In the genomic region with DNA sequence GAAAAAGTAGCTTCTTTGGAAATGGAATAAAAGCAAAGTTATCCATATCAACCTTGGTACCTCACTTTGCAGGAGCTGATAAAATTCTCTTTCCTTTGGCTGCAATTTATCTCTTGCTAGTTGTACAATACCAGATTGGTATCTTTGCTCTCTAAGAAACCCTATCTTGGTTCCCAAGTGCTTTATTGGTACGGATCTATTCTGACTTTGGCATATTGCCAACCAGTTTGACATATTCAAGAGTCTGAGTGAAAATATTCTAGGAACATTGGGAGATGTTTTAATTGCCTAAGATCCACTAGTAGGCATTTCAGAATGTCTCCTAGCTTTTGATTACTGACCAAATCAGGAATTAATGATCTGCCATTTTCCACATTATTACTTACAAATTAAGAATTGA, we compare ENCODE assay signal across 18 cellular contexts.
A peak's percentile ranks its signal among the peaks of the same experiment; 100 is the strongest.
DNase-seq lines count a peak whose midpoint lies in the region; ATAC-seq, FAIRE-seq and TF ChIP-seq lines count a peak whose summit lies in the region.
"Had no signal": no experiment of that assay in that cellular context is flagged by ENCODE, and none has a peak within 500 bp of the region (broad histone marks: within the 10 kb centered on the region; RNA-seq: fewer than 3 reads in every experiment).

No MANE protein-coding gene starts in this region.

- no peak overlapping the region for H3K4me2 ChIP-seq in HepG2 (ENCODE audit: low read depth, low read length)
- no peak overlapping the region for H3K4me2 ChIP-seq in SK-N-SH

- H3K4me3 ChIP-seq in HepG2 (replicated peaks in 1 of 3; ENCODE audit: insufficient read depth in 1 of 3, low read depth in 2 of 3, low read length in 3 of 3) = no peak overlapping the region
- H3K4me3 ChIP-seq in right lobe of liver = no peak overlapping the region
- H3K4me3 ChIP-seq in SK-N-SH (ENCODE audit: low read depth in 2 of 2, low read length in 1 of 2) = no peak overlapping the region
- H3K4me3 ChIP-seq: HAP-1 had no signal

- H3K36me3 ChIP-seq in HepG2 (replicated peaks in 1 of 2; ENCODE audit: control insufficient read depth in 1 of 2, insufficient read depth in 2 of 2, low read length in 2 of 2) (no peaks in the 10 kb centered on the region), right lobe of liver (no peaks in the 10 kb centered on the region), SK-N-SH (replicated peaks in 1 of 2; ENCODE audit: control insufficient read depth in 1 of 2, insufficient read depth in 2 of 2, low read length in 1 of 2) (no peaks in the 10 kb centered on the region)
- H3K36me3 ChIP-seq: HAP-1 had no signal

- intact Hi-C loops in HepG2 (cut with micrococcal nuclease; ENCODE audit: unreplicated experiment) (no loop called here), right lobe of liver (cut with DNase I) (no loop called here)

- no peaks in the 10 kb centered on the region for H3K27me3 ChIP-seq in HepG2 (ENCODE audit: control insufficient read depth in 1 of 2, insufficient read depth in 2 of 2, low read length in 2 of 2)
- no peaks in the 10 kb centered on the region for H3K27me3 ChIP-seq in right lobe of liver
- no peaks in the 10 kb centered on the region for H3K27me3 ChIP-seq in SK-N-SH (ENCODE audit: insufficient read depth)

- no TSS peak for BruUV-seq in HepG2 (replicated peaks; lab: Mats Ljungman, UMichigan)

- H3K4me3 Mint-ChIP-seq in activated CD8-positive, alpha-beta T cell treated with anti-CD3 and anti-CD28 coated beads, Interleukin-2, amount 10 ng/mL, durations not matched to agents 7 days and 5 days = no peak overlapping the region
- no peak overlapping the region for H3K4me3 Mint-ChIP-seq in activated naive CD4-positive, alpha-beta T cell treated with anti-CD3 and anti-CD28 coated beads, Interleukin-2, amount 10 ng/mL, durations not matched to agents 7 days and 5 days
- H3K4me3 Mint-ChIP-seq: CD14-positive monocyte; CD8-positive, alpha-beta T cell; HFFc6 had no signal

- H3K4me1 Mint-ChIP-seq in activated CD8-positive, alpha-beta T cell treated with anti-CD3 and anti-CD28 coated beads, Interleukin-2, amount 10 ng/mL, durations not matched to agents 7 days and 5 days (ENCODE audit: low read depth) = peaks cover 21% of the 10 kb centered on the region
- H3K4me1 Mint-ChIP-seq in activated naive CD4-positive, alpha-beta T cell treated with anti-CD3 and anti-CD28 coated beads, Interleukin-2, amount 10 ng/mL, durations not matched to agents 7 days and 5 days = peaks cover 21% of the 10 kb centered on the region

- H3K9ac ChIP-seq in HepG2 (ENCODE audit: insufficient read depth, low read depth, low read length) = no peak overlapping the region
- no peak overlapping the region for H3K9ac ChIP-seq in SK-N-SH

- no peak for FAIRE-seq in HepG2 (lab: Jason Lieb, UNC)
- FAIRE-seq: D721Med, H1, HTR-8/SVneo had no signal

- H3K36me3 Mint-ChIP-seq in activated CD8-positive, alpha-beta T cell treated with anti-CD3 and anti-CD28 coated beads, Interleukin-2, amount 10 ng/mL, durations not matched to agents 7 days and 5 days (ENCODE audit: low read depth) = peaks cover 8% of the 10 kb centered on the region
- H3K36me3 Mint-ChIP-seq in activated naive CD4-positive, alpha-beta T cell treated with anti-CD3 and anti-CD28 coated beads, Interleukin-2, amount 10 ng/mL, durations not matched to agents 7 days and 5 days = peaks cover 3% of the 10 kb centered on the region
- H3K36me3 Mint-ChIP-seq: CD14-positive monocyte; CD8-positive, alpha-beta T cell had no signal

- no peak for TF ChIP-seq CTCF in HepG2 (CRISPR knock-in tag; IDR thresholded peaks at IDR 0.05)
- TF ChIP-seq CTCF in right lobe of liver (IDR thresholded peaks at IDR 0.05) = no peak
- TF ChIP-seq CTCF in SK-N-SH (IDR thresholded peaks at IDR 0.05) = no peak

- H3K9me3 ChIP-seq in HepG2 (ENCODE audit: low read length) (peaks cover 8% of the 10 kb centered on the region; the same call in 1 of the 2 replicates), right lobe of liver (no peaks in the 10 kb centered on the region), SK-N-SH (no peaks in the 10 kb centered on the region)
- H3K9me3 ChIP-seq: HAP-1 had no signal

- TF ChIP-seq POLR2A in HepG2 (IDR thresholded peaks at IDR 0.05; ENCODE audit: insufficient read depth in 1 of 2, low read depth in 2 of 2, low read length in 2 of 2) (no peak), right lobe of liver (IDR thresholded peaks at IDR 0.05) (no peak)

- POLR2A ChIA-PET in HepG2 (lab: Yijun Ruan, JAX) (no interaction called here), SK-N-SH (lab: Yijun Ruan, JAX) (no interaction called here)
- POLR2A ChIA-PET in activated CD8-positive, alpha-beta T cell treated with anti-CD3 and anti-CD28 coated beads, Interleukin-2, amount 10 ng/mL, durations not matched to agents 7 days and 5 days (lab: Charles Lee) = interaction anchor here (1.0 kb wide), 1 partner anchor 167 kb away, joined by 4 read pairs; the partner anchor contains the start of gene ATP2B1

- H3K27ac Mint-ChIP-seq in activated CD8-positive, alpha-beta T cell treated with anti-CD3 and anti-CD28 coated beads, Interleukin-2, amount 10 ng/mL, durations not matched to agents 7 days and 5 days = no peak overlapping the region
- H3K27ac Mint-ChIP-seq in activated naive CD4-positive, alpha-beta T cell treated with anti-CD3 and anti-CD28 coated beads, Interleukin-2, amount 10 ng/mL, durations not matched to agents 7 days and 5 days = no peak overlapping the region
- H3K27ac Mint-ChIP-seq: CD14-positive monocyte; CD8-positive, alpha-beta T cell; HFFc6 had no signal

- H3K79me2 ChIP-seq in HepG2 (ENCODE audit: insufficient read depth, low read length) = no peaks in the 10 kb centered on the region
- no peaks in the 10 kb centered on the region for H3K79me2 ChIP-seq in SK-N-SH (ENCODE audit: insufficient read depth)

- ATAC-seq in HepG2 = no peak
- no peak for ATAC-seq in right lobe of liver
- ATAC-seq in activated CD8-positive, alpha-beta T cell treated with anti-CD3 and anti-CD28 coated beads, Interleukin-2, amount 10 ng/mL, durations not matched to agents 7 days and 5 days = no peak
- ATAC-seq: CD8-positive, alpha-beta T cell had no signal

- in situ Hi-C loops in HepG2 (cut with HindIII; ENCODE audit: extremely low pct_ligation_motif_present, low pct_unique_long_range_greater_than_20kb) = no loop called here

- H3F3A ChIP-seq in SK-N-SH (replicated peaks; ENCODE audit: insufficient read depth) = no peaks in the 10 kb centered on the region

- H2AFZ ChIP-seq in HepG2 (ENCODE audit: low read length) (no peak overlapping the region), SK-N-SH (ENCODE audit: low read depth) (no peak overlapping the region)

- H4K20me1 ChIP-seq in HepG2 (ENCODE audit: insufficient read depth, low read length) (no peaks in the 10 kb centered on the region), SK-N-SH (ENCODE audit: insufficient read depth) (no peaks in the 10 kb centered on the region)

- H3K27ac ChIP-seq in HepG2 (ENCODE audit: extremely low read length, insufficient read depth, low read length) = no peak overlapping the region
- no peak overlapping the region for H3K27ac ChIP-seq in right lobe of liver
- H3K27ac ChIP-seq in SK-N-SH (ENCODE audit: low read depth in 2 of 2, low read length in 1 of 2) = no peak overlapping the region
- H3K27ac ChIP-seq: 22Rv1 had no signal

- TF ChIP-seq EP300 in HepG2 (IDR thresholded peaks at IDR 0.05; ENCODE audit: low read depth in 2 of 2, low read length in 2 of 2) = no peak
- TF ChIP-seq EP300 in HepG2 (CRISPR knock-in tag; IDR thresholded peaks at IDR 0.05; ENCODE audit: borderline replicate concordance) = no peak
- TF ChIP-seq EP300 in SK-N-SH (IDR thresholded peaks at IDR 0.05; ENCODE audit: borderline replicate concordance in 1 of 2, low read depth in 1 of 2, low read length in 1 of 2) = no peak

- TF ChIP-seq RAD21 in HepG2 (CRISPR knock-in tag; IDR thresholded peaks at IDR 0.05) (no peak), SK-N-SH (IDR thresholded peaks at IDR 0.05; ENCODE audit: low read length) (no peak)

- H3K4me1 ChIP-seq in HepG2 (ENCODE audit: insufficient read depth, low read length) = no peaks in the 10 kb centered on the region
- no peaks in the 10 kb centered on the region for H3K4me1 ChIP-seq in right lobe of liver
- no peaks in the 10 kb centered on the region for H3K4me1 ChIP-seq in SK-N-SH (ENCODE audit: control insufficient read depth in 1 of 2, insufficient read depth in 2 of 2, low read depth in 1 of 2, low read length in 1 of 2)
- H3K4me1 ChIP-seq: HAP-1 had no signal

- no peaks in the 10 kb centered on the region for H3K27me3 Mint-ChIP-seq in activated CD8-positive, alpha-beta T cell treated with anti-CD3 and anti-CD28 coated beads, Interleukin-2, amount 10 ng/mL, durations not matched to agents 7 days and 5 days (ENCODE audit: low read depth)
- H3K27me3 Mint-ChIP-seq in activated naive CD4-positive, alpha-beta T cell treated with anti-CD3 and anti-CD28 coated beads, Interleukin-2, amount 10 ng/mL, durations not matched to agents 7 days and 5 days = no peaks in the 10 kb centered on the region

- peaks cover 9% of the 10 kb centered on the region for H3K9me3 Mint-ChIP-seq in activated CD8-positive, alpha-beta T cell treated with anti-CD3 and anti-CD28 coated beads, Interleukin-2, amount 10 ng/mL, durations not matched to agents 7 days and 5 days (ENCODE audit: insufficient read depth)
- peaks cover 6% of the 10 kb centered on the region for H3K9me3 Mint-ChIP-seq in activated naive CD4-positive, alpha-beta T cell treated with anti-CD3 and anti-CD28 coated beads, Interleukin-2, amount 10 ng/mL, durations not matched to agents 7 days and 5 days

- 4% methylated on average over 1 of the region's 1 CpG for WGBS in HepG2 (ENCODE audit: low lambda C conversion rate)
- 43% methylated on average over 1 of the region's 1 CpG for WGBS in right lobe of liver (ENCODE audit: insufficient coverage, low coverage, low lambda C conversion rate, missing lambda C conversion rate)
- WGBS in SK-N-SH (ENCODE audit: low lambda C conversion rate) = 35% methylated on average over 1 of the region's 1 CpG

- H3K9me2 ChIP-seq in SK-N-SH = no peaks in the 10 kb centered on the region

- CTCF ChIA-PET in HepG2 (lab: Yijun Ruan, JAX; ENCODE audit: low intra/inter-chr PET ratio, low total read pairs) = no interaction called here
- CTCF ChIA-PET in SK-N-SH (lab: Yijun Ruan, JAX) = interaction anchor here (1.1 kb wide), 1 partner anchor 12 kb away, joined by 3 read pairs; no protein-coding TSS in a partner anchor
- CTCF ChIA-PET in activated CD8-positive, alpha-beta T cell treated with anti-CD3 and anti-CD28 coated beads, Interleukin-2, amount 10 ng/mL, durations not matched to agents 7 days and 5 days (lab: Charles Lee) = no interaction called here
- CTCF ChIA-PET in activated naive CD4-positive, alpha-beta T cell treated with anti-CD3 and anti-CD28 coated beads, Interleukin-2, amount 10 ng/mL, durations not matched to agents 7 days and 5 days (lab: Charles Lee) = no interaction called here

- peak; percentile 2 for DNase-seq in DMS 273 (lab: John Stamatoyannopoulos, UW; ENCODE audit: unreplicated experiment)
- DNase-seq in DMS 273 treated with DMSO at 0.1 percent for 48 hours (lab: John Stamatoyannopoulos, UW) = no peak
- no peak for DNase-seq in HepG2 (ENCODE audit: low spot score)
- no peak for DNase-seq in right lobe of liver
- DNase-seq in SK-N-SH = no peak
- no peak for DNase-seq in activated CD8-positive, alpha-beta T cell treated with anti-CD3 and anti-CD28 coated beads, Interleukin-2, amount 10 ng/mL, durations not matched to agents 7 days and 5 days
- no peak for DNase-seq in activated naive CD4-positive, alpha-beta T cell treated with anti-CD3 and anti-CD28 coated beads, Interleukin-2, amount 10 ng/mL, durations not matched to agents 7 days and 5 days
- DNase-seq: CD8-positive, alpha-beta T cell; COR-L47; DMS53; GF-D8; HFFc6 had no signal
